In genomic region chr1:234980657-234981396, GRCh38 we compare ENCODE assay signal across 8 cellular contexts.
A peak's percentile ranks its signal among the peaks of the same experiment; 100 is the strongest.
DNase-seq lines count a peak whose midpoint lies in the region; ATAC-seq and TF ChIP-seq lines count a peak whose summit lies in the region.

No MANE protein-coding gene starts in this region.

- TF ChIP-seq CTCF in PC-3 (conservative IDR thresholded peaks at IDR 0.05; ENCODE audit: low read depth, low read length) (no peak), fibroblast of pulmonary artery (IDR thresholded peaks at IDR 0.05; ENCODE audit: low read length, missing control alignments) (no peak), osteocyte (IDR thresholded peaks at IDR 0.05) (no peak), thoracic aorta (IDR thresholded peaks at IDR 0.05) (no peak)

- H2AFZ ChIP-seq in PC-3 (ENCODE audit: low read length) = no peak overlapping the region

- no peaks in the 10 kb centered on the region for H4K20me1 ChIP-seq in PC-3 (ENCODE audit: low read length)

- DNase-seq in CMK (ENCODE audit: low read depth) (peak; percentile 70), H4 (ENCODE audit: low spot score) (peak; percentile 88), PC-3 (peak; percentile 87), fibroblast of pulmonary artery (ENCODE audit: low read depth) (peak; percentile 98), osteocyte (ENCODE audit: extremely low spot score, unreplicated experiment) (no peak), thoracic aorta (ENCODE audit: low spot score) (peak; percentile 91), NCI-H1092 (lab: John Stamatoyannopoulos, UW) (no peak)
- DNase-seq in activated T-cell treated with anti-CD3 and anti-CD28 coated beads, Interleukin-2, amount 50 U/mL, for 48 hours = peak; percentile 86 to 89

- H3K4me2 ChIP-seq in PC-3 (ENCODE audit: low read length) = peak overlapping the region; percentile 68

- H3K4me3 ChIP-seq in PC-3 (ENCODE audit: low read length) = no peak overlapping the region
- peak overlapping the region; percentile 6 for H3K4me3 ChIP-seq in fibroblast of pulmonary artery (replicated peaks; ENCODE audit: low read depth, low read length)
- peak overlapping the region; percentile 25 for H3K4me3 ChIP-seq in thoracic aorta

- BruUV-seq in PC-3 (replicated peaks; lab: Mats Ljungman, UMichigan) = TSS peak; percentile 78

- H3K4me3 Mint-ChIP-seq in osteocyte (ENCODE audit: unreplicated experiment) = no peak overlapping the region

- H3K4me1 Mint-ChIP-seq in osteocyte (ENCODE audit: unreplicated experiment) = peaks cover 73% of the 10 kb centered on the region

- intact Hi-C loops in PC-3 (cut with micrococcal nuclease) = loop anchor here (1.0 kb wide), 2 partner anchors 16 to 92 kb away; no protein-coding TSS in a partner anchor

- POLR2A ChIA-PET in PC-3 (lab: Charles Lee; ENCODE audit: unreplicated experiment) = interaction anchor here (0.6 to 1.2 kb wide), 7 partner anchors 11 to 486 kb away, joined by 3 to 13 read pairs (median 5); no protein-coding TSS in a partner anchor

- H3K9me2 ChIP-seq in PC-3 (replicated peaks; ENCODE audit: low read length) = no peaks in the 10 kb centered on the region

- ATAC-seq in PC-3 (peak; percentile 74), thoracic aorta (ENCODE audit: insufficient number of reproducible peaks, low FRiP score, low read depth) (peak; percentile 78)

- H3K4me1 ChIP-seq in PC-3 (ENCODE audit: insufficient read depth, low read length) (peaks cover 64% of the 10 kb centered on the region), thoracic aorta (ENCODE audit: control insufficient read depth in 1 of 2, low read depth in 2 of 2) (peaks cover 42 to 76% of the 10 kb centered on the region in 2 donors)

- H3K27me3 ChIP-seq in PC-3 (ENCODE audit: low read length) = no peaks in the 10 kb centered on the region
- H3K27me3 ChIP-seq in thoracic aorta (replicated peaks; ENCODE audit: insufficient read depth) = no peaks in the 10 kb centered on the region

- H3K9me3 ChIP-seq in PC-3 (ENCODE audit: low read length) (no peaks in the 10 kb centered on the region), thoracic aorta (no peaks in the 10 kb centered on the region)

- peak overlapping the region; percentile 100 for H3K27ac ChIP-seq in PC-3 (ENCODE audit: low read length)
- peak overlapping the region; percentile 93 to 99 for H3K27ac ChIP-seq in thoracic aorta

- H3F3A ChIP-seq in PC-3 (ENCODE audit: low read length, unreplicated experiment) = peaks cover 10% of the 10 kb centered on the region

- peaks cover 5% of the 10 kb centered on the region; the same call in 1 of the 2 replicates for H3K79me2 ChIP-seq in PC-3 (ENCODE audit: low read length)

- peak overlapping the region; percentile 96 for H3K27ac Mint-ChIP-seq in osteocyte (ENCODE audit: unreplicated experiment)

- H3K36me3 ChIP-seq in PC-3 (ENCODE audit: low read depth, low read length) = no peaks in the 10 kb centered on the region
- no peaks in the 10 kb centered on the region for H3K36me3 ChIP-seq in thoracic aorta

- CTCF ChIA-PET in PC-3 (lab: Charles Lee) = interaction anchor here (0.5 to 0.6 kb wide), 3 partner anchors 16 to 473 kb away, joined by 3 read pairs; no protein-coding TSS in a partner anchor

- H3K27me3 Mint-ChIP-seq in osteocyte (ENCODE audit: unreplicated experiment) = no peaks in the 10 kb centered on the region

- peaks cover 3% of the 10 kb centered on the region for H3K36me3 Mint-ChIP-seq in osteocyte (ENCODE audit: unreplicated experiment)

- H3K9ac ChIP-seq in PC-3 (ENCODE audit: low read length) = peak overlapping the region; percentile 89

- H3K9me3 Mint-ChIP-seq in osteocyte (ENCODE audit: unreplicated experiment) = peaks cover 4% of the 10 kb centered on the region

Comparison
In these comparisons a context has a peak if more than half of its experiments do, and no peak if none do; other contexts are left out.
1. DNase-seq: peak in CMK (single experiment), H4 (single experiment), PC-3 (single experiment), activated T-cell treated with anti-CD3 and anti-CD28 coated beads, Interleukin-2, amount 50 U/mL, for 48 hours (2 of 2), fibroblast of pulmonary artery (single experiment) and thoracic aorta (single experiment); none in osteocyte (single experiment) and NCI-H1092 (single experiment).